21 cellular contexts compared by ENCODE assay signal in the genomic region with DNA sequence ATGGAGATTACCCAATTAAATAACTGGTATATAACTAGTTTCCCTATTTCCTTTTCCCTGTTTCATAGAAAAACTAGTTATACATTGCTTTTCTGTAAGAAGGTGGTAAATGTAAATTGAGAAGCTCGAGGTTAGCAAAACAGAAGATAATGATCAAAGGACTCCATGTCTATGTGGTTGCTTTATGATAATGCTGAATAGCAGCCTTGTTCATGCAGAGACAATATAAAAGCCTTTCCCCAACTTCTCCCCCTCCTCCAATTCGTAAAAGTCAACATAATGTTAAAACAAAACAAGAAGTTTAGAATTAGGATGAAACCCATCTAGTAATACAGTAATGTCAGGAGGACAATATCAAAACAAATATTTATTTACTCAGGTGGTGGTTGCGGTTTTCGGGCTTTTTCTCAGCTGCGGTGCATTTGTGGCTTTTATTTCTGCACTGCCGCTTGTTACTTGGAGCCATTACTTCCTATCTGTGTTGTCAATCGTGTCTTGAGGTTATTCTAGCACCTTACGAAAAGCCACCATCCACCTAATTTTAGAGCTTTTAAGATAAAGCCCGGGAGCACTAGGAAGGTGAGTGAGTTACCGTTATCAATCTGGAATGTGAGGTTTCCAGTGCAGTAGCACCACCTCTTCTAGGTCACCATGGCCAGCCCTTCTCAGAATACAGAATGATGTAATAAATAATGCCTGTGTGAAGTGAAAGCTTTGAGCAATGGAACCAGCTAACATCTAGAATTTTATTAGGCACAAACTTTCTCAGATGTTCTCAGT.
A peak's percentile ranks its signal among the peaks of the same experiment; 100 is the strongest.
DNase-seq lines count a peak whose midpoint lies in the region; ATAC-seq and TF ChIP-seq lines count a peak whose summit lies in the region.
"Had no signal": no experiment of that assay in that cellular context is flagged by ENCODE, and none has a peak within 500 bp of the region (broad histone marks: within the 10 kb centered on the region; RNA-seq: fewer than 3 reads in every experiment).

No MANE protein-coding gene starts in this region.

- CTCF ChIA-PET in CD8-positive, alpha-beta memory T cell (lab: Charles Lee), result no interaction called here
- CTCF ChIA-PET in GM10248 (lab: Yijun Ruan, JAX), result no interaction called here

- no peak for ATAC-seq in HG03442 (IDR thresholded peaks at IDR 0.05; ENCODE audit: unreplicated experiment)
- ATAC-seq: upper lobe of right lung had no signal

- no peaks in the 10 kb centered on the region for H3K27me3 ChIP-seq in CD8-positive, alpha-beta memory T cell (ENCODE audit: insufficient read depth, low read length, poor library complexity, severe bottlenecking)
- H3K27me3 ChIP-seq: upper lobe of right lung had no signal

- H3K27me3 Mint-ChIP-seq in CD8-positive, alpha-beta memory T cell, result no peaks in the 10 kb centered on the region

- no peak for TF ChIP-seq CTCF in GM10248 (IDR thresholded peaks at IDR 0.05; ENCODE audit: control extremely low read depth, extremely low read depth, low read depth, missing control alignments)

- DNase-seq in DMS53 (lab: John Stamatoyannopoulos, UW) (peak; percentile 29), DMS53 treated with DMSO at 0.1 percent for 48 hours (lab: John Stamatoyannopoulos, UW; ENCODE audit: unreplicated experiment) (no peak), OCI-M1 (lab: John Stamatoyannopoulos, UW) (peak; percentile 8), globus pallidus (ENCODE audit: low spot score) (peak; percentile 5), GM10248 (ENCODE audit: extremely low spot score) (no peak)
- DNase-seq in CD8-positive, alpha-beta memory T cell, result peak in 2 of 5 donors; percentile 23 to 50
- no peak for DNase-seq in activated CD8-positive, alpha-beta memory T cell treated with anti-CD3 and anti-CD28 coated beads, Interleukin-2, amount 50 U/mL, for 48 hours
- DNase-seq: 8988T; activated CD4-positive, CD25-positive, alpha-beta regulatory T cell; activated naive CD8-positive, alpha-beta T cell treated with anti-CD3 and anti-CD28 coated beads, Interleukin-2, amount 10 ng/mL, durations not matched to agents 7 days and 5 days; C1 segment of cervical spinal cord; hippocampal formation; Kasumi-1; NCI-H146; NCI-H226; SHP77 treated with DMSO at 0.1 percent for 48 hours; stimulated activated naive CD4-positive, alpha-beta T cell; upper lobe of right lung had no signal

- peak overlapping the region in 2 of 8 donors; percentile 36 to 62 for H3K27ac Mint-ChIP-seq in CD8-positive, alpha-beta memory T cell
- H3K27ac Mint-ChIP-seq: activated naive CD8-positive, alpha-beta T cell treated with anti-CD3 and anti-CD28 coated beads, Interleukin-2, amount 10 ng/mL, durations not matched to agents 7 days and 5 days; T-helper 1 cell treated with Interleukin-12 subunit alpha and Interleukin-12 subunit beta and Interleukin-4 antibody, amounts not matched to agents 30 μg/mL and 1 μg/mL, for 36 hours had no signal

- H3K27ac ChIP-seq in CD8-positive, alpha-beta memory T cell (ENCODE audit: low read depth, low read length), result no peak overlapping the region
- H3K27ac ChIP-seq: upper lobe of right lung had no signal

- H3K36me3 Mint-ChIP-seq in CD8-positive, alpha-beta memory T cell, result no peaks in the 10 kb centered on the region
- H3K36me3 Mint-ChIP-seq: activated naive CD8-positive, alpha-beta T cell treated with anti-CD3 and anti-CD28 coated beads, Interleukin-2, amount 10 ng/mL, durations not matched to agents 7 days and 5 days had no signal

- peaks cover 0 to 34% (median 5%) of the 10 kb centered on the region in 5 donors for H3K9me3 Mint-ChIP-seq in CD8-positive, alpha-beta memory T cell

- H3K4me1 Mint-ChIP-seq in CD8-positive, alpha-beta memory T cell, result peaks cover 20 to 25% (median 24%) of the 10 kb centered on the region in 3 donors

- peaks cover 9% of the 10 kb centered on the region for H3K4me1 ChIP-seq in CD8-positive, alpha-beta memory T cell (ENCODE audit: insufficient read depth, low read length)
- H3K4me1 ChIP-seq: upper lobe of right lung had no signal

- no peak overlapping the region for H3K4me3 ChIP-seq in CD8-positive, alpha-beta memory T cell (ENCODE audit: low read length)
- H3K4me3 ChIP-seq: upper lobe of right lung had no signal

- H3K9me3 ChIP-seq in CD8-positive, alpha-beta memory T cell (ENCODE audit: low read length), result no peaks in the 10 kb centered on the region
- H3K9me3 ChIP-seq: upper lobe of right lung had no signal

- no peaks in the 10 kb centered on the region for H3K36me3 ChIP-seq in CD8-positive, alpha-beta memory T cell (ENCODE audit: insufficient read depth, low read length)
- H3K36me3 ChIP-seq: upper lobe of right lung had no signal

- peak overlapping the region in 6 of 7 donors; percentile 10 to 75 (median 63) for H3K4me3 Mint-ChIP-seq in CD8-positive, alpha-beta memory T cell
- H3K4me3 Mint-ChIP-seq: activated naive CD8-positive, alpha-beta T cell treated with anti-CD3 and anti-CD28 coated beads, Interleukin-2, amount 10 ng/mL, durations not matched to agents 7 days and 5 days; neural crest cell; T-helper 1 cell treated with Interleukin-12 subunit alpha and Interleukin-12 subunit beta and Interleukin-4 antibody, amounts not matched to agents 30 μg/mL and 1 μg/mL, for 36 hours had no signal

- POLR2A ChIA-PET in CD8-positive, alpha-beta memory T cell (lab: Charles Lee), result no interaction called here
- POLR2A ChIA-PET in GM10248 (lab: Yijun Ruan, JAX), result no interaction called here

Comparison
In these comparisons a context has a peak if more than half of its experiments do, and no peak if none do; other contexts are left out.
1. DNase-seq: peak in DMS53 (single experiment), OCI-M1 (single experiment) and globus pallidus (single experiment); none in DMS53 treated with DMSO at 0.1 percent for 48 hours (single experiment), GM10248 (single experiment) and activated CD8-positive, alpha-beta memory T cell treated with anti-CD3 and anti-CD28 coated beads, Interleukin-2, amount 50 U/mL, for 48 hours (single experiment).